In genomic region chr6:137490506-137490905, GRCh38 we compare ENCODE assay signal across 19 cellular contexts. TPM values are rescaled to one million over a fixed set of nuclear protein-coding genes. Genes with fewer than 3 reads are reported as not detected.
DNase-seq lines count a peak whose midpoint lies in the region; ATAC-seq and TF ChIP-seq lines count a peak whose summit lies in the region.
"Had no signal": no experiment of that assay in that cellular context is flagged by ENCODE, and none has a peak within 500 bp of the region (broad histone marks: within the 10 kb centered on the region; RNA-seq: fewer than 3 reads in every experiment).

No MANE protein-coding gene starts in this region.

- no peak overlapping the region for H3K4me2 ChIP-seq in neural progenitor cell

- intact Hi-C loops in activated CD4-positive, alpha-beta T cell treated with anti-CD3 and anti-CD28 coated beads, Interleukin-2, amount 10 ng/mL, durations not matched to agents 24 days and 14 days (cut with micrococcal nuclease) = loop anchor here (5.0 kb wide), 1 partner anchor 617 kb away; the partner anchor contains the start of gene PERP

- H3K36me3 ChIP-seq in neural progenitor cell = no peaks in the 10 kb centered on the region
- H3K36me3 ChIP-seq: Peyer's patch had no signal

- H3K4me3 Mint-ChIP-seq in activated CD4-positive, alpha-beta T cell treated with anti-CD3 and anti-CD28 coated beads, Interleukin-2, amount 10 ng/mL, durations not matched to agents 24 days and 14 days = no peak overlapping the region
- peak overlapping the region; percentile 84 for H3K4me3 Mint-ChIP-seq in WTC11
- peak overlapping the region; percentile 69 for H3K4me3 Mint-ChIP-seq in neural progenitor cell
- H3K4me3 Mint-ChIP-seq in T-cell = peak overlapping the region in 1 of 3 donors; percentile 70

- CTCF ChIA-PET in WTC11 (lab: Charles Lee) = interaction anchor here (0.9 kb wide), 1 partner anchor 176 kb away, joined by 3 read pairs; no protein-coding TSS in a partner anchor
- CTCF ChIA-PET in T-cell (lab: Charles Lee) = no interaction called here

- H3K4me1 ChIP-seq in neural progenitor cell = peaks cover 74% of the 10 kb centered on the region

- TF ChIP-seq CTCF in WTC11 (IDR thresholded peaks at IDR 0.05) (no peak), neural progenitor cell (IDR thresholded peaks at IDR 0.05) (no peak)

- H3K4me1 Mint-ChIP-seq in activated CD4-positive, alpha-beta T cell treated with anti-CD3 and anti-CD28 coated beads, Interleukin-2, amount 10 ng/mL, durations not matched to agents 24 days and 14 days = peaks cover 32% of the 10 kb centered on the region
- H3K4me1 Mint-ChIP-seq in WTC11 (peaks cover 76% of the 10 kb centered on the region), neural progenitor cell (peaks cover 57% of the 10 kb centered on the region), T-cell (peaks cover 48 to 58% (median 56%) of the 10 kb centered on the region in 3 donors)

- H3K27me3 Mint-ChIP-seq in activated CD4-positive, alpha-beta T cell treated with anti-CD3 and anti-CD28 coated beads, Interleukin-2, amount 10 ng/mL, durations not matched to agents 24 days and 14 days = peaks cover 91% of the 10 kb centered on the region
- H3K27me3 Mint-ChIP-seq in WTC11 (ENCODE audit: low read depth) (peaks cover 100% of the 10 kb centered on the region), neural progenitor cell (ENCODE audit: insufficient read depth, low read depth) (peaks cover 96% of the 10 kb centered on the region), T-cell (peaks cover 86 to 93% of the 10 kb centered on the region in 2 donors)

- H3K27ac ChIP-seq in neural progenitor cell = no peak overlapping the region
- H3K27ac ChIP-seq: Peyer's patch had no signal

- peak overlapping the region; percentile 41 for H3K27ac Mint-ChIP-seq in activated CD4-positive, alpha-beta T cell treated with anti-CD3 and anti-CD28 coated beads, Interleukin-2, amount 10 ng/mL, durations not matched to agents 24 days and 14 days
- no peak overlapping the region for H3K27ac Mint-ChIP-seq in WTC11
- no peak overlapping the region for H3K27ac Mint-ChIP-seq in neural progenitor cell
- H3K27ac Mint-ChIP-seq in T-cell = no peak overlapping the region

- H3K36me3 Mint-ChIP-seq in activated CD4-positive, alpha-beta T cell treated with anti-CD3 and anti-CD28 coated beads, Interleukin-2, amount 10 ng/mL, durations not matched to agents 24 days and 14 days (ENCODE audit: low read depth) = peaks cover 9% of the 10 kb centered on the region
- H3K36me3 Mint-ChIP-seq in WTC11 = no peaks in the 10 kb centered on the region
- no peaks in the 10 kb centered on the region for H3K36me3 Mint-ChIP-seq in neural progenitor cell
- peaks cover 2% of the 10 kb centered on the region for H3K36me3 Mint-ChIP-seq in T-cell

- H3K9me3 Mint-ChIP-seq in activated CD4-positive, alpha-beta T cell treated with anti-CD3 and anti-CD28 coated beads, Interleukin-2, amount 10 ng/mL, durations not matched to agents 24 days and 14 days = peaks cover 8% of the 10 kb centered on the region
- H3K9me3 Mint-ChIP-seq in WTC11 = no peaks in the 10 kb centered on the region
- peaks cover 3% of the 10 kb centered on the region for H3K9me3 Mint-ChIP-seq in neural progenitor cell
- no peaks in the 10 kb centered on the region for H3K9me3 Mint-ChIP-seq in T-cell

- peaks cover 96% of the 10 kb centered on the region for H4K20me1 ChIP-seq in neural progenitor cell (ENCODE audit: low read depth)

- no peak for ATAC-seq in WTC11
- no peak for ATAC-seq in T-cell (replicated peaks in 1 of 4)
- ATAC-seq: GM12878, K562, Right ventricle myocardium inferior had no signal

- H3K4me3 ChIP-seq in iPS-18c (ENCODE audit: insufficient read depth, low read depth, low read length) (peak overlapping the region; percentile 56; the same call in 1 of the 2 replicates), neural progenitor cell (no peak overlapping the region)
- H3K4me3 ChIP-seq: GM12878, K562, Peyer's patch had no signal

- H3K27me3 ChIP-seq in neural progenitor cell = peaks cover 100% of the 10 kb centered on the region

- peak; percentile 52 for DNase-seq in activated CD4-positive, alpha-beta T cell treated with anti-CD3 and anti-CD28 coated beads, Interleukin-2, amount 10 ng/mL, durations not matched to agents 24 days and 14 days
- DNase-seq in activated CD4-positive, alpha-beta T cell treated with anti-CD3 and anti-CD28 coated beads for 1 hour = no peak
- DNase-seq in WTC11 (ENCODE audit: low spot score) (no peak), neural progenitor cell (ENCODE audit: low spot score) (peak; percentile 8), T-cell (no peak), NCI-H2171 treated with DMSO at 0.1 percent for 48 hours (lab: John Stamatoyannopoulos, UW) (no peak)
- no peak for DNase-seq in activated effector memory CD4-positive, alpha-beta T cell treated with anti-CD3 and anti-CD28 coated beads, Interleukin-2, amount 50 U/mL, for 16 hours
- DNase-seq: 8988T; COR-L47; NCI-H1105; NCI-H2081; NCI-H446 treated with DMSO at 0.1 percent for 48 hours; NK-92 treated with Interleukin-12 subunit alpha and Interleukin-12 subunit beta, amount 100 ng/mL, for 24 hours; Peyer's patch had no signal

- H3K79me2 ChIP-seq in neural progenitor cell (ENCODE audit: low read depth) = no peaks in the 10 kb centered on the region

- H3K9ac ChIP-seq in neural progenitor cell = no peak overlapping the region

- H3K9me3 ChIP-seq in iPS-18c (ENCODE audit: control insufficient read depth, insufficient read depth, low read length) (peaks cover 2% of the 10 kb centered on the region), neural progenitor cell (ENCODE audit: low read depth) (no peaks in the 10 kb centered on the region)
- H3K9me3 ChIP-seq: Peyer's patch had no signal

- peaks cover 62% of the 10 kb centered on the region for H3F3A ChIP-seq in neural progenitor cell (ENCODE audit: low read depth)

- POLR2A ChIA-PET in WTC11 (lab: Charles Lee) = no interaction called here
- POLR2A ChIA-PET in T-cell (lab: Charles Lee) = no interaction called here

- H2AFZ ChIP-seq in neural progenitor cell (replicated peaks) = no peak overlapping the region

TF ChIP-seq in WTC11, 78 proteins besides CTCF, POLR2A, EP300 and RAD21:
- no peak for TF ChIP-seq RORB (CRISPR knock-in tag; IDR thresholded peaks at IDR 0.05)
- TF ChIP-seq ZNF232 (CRISPR knock-in tag; IDR thresholded peaks at IDR 0.05) = no peak
- TF ChIP-seq FOXP1 (CRISPR knock-in tag; IDR thresholded peaks at IDR 0.05; ENCODE audit: borderline replicate concordance) = no peak
- no peak for TF ChIP-seq AR (CRISPR knock-in tag; IDR thresholded peaks at IDR 0.05)
- TF ChIP-seq ZSCAN18 (CRISPR knock-in tag; IDR thresholded peaks at IDR 0.05) = no peak
- TF ChIP-seq MLX (CRISPR knock-in tag; IDR thresholded peaks at IDR 0.05) = no peak

RNA-seq across cellular contexts. Expression of gene OLIG3, which starts 3.7 kb away (rescaled TPM):
- total RNA-seq in activated CD4-positive, alpha-beta T cell treated with anti-CD3 and anti-CD28 coated beads, Interleukin-2, amount 10 ng/mL, durations not matched to agents 24 days and 14 days = not detected in 2 replicates
- total RNA-seq in WTC11 (2021) = 1.8 to 5.4 TPM (median 2.2 TPM) in 3 replicates
- not detected in 2 replicates for total RNA-seq in neural progenitor cell (ENCODE audit: low replicate concordance)
- total RNA-seq in T-cell = not detected
- total RNA-seq: GM12878, H4, K562, Peyer's patch, Right ventricle myocardium inferior had no signal

Comparison
In these comparisons a context has a peak if more than half of its experiments do, and no peak if none do; other contexts are left out.
1. DNase-seq: peak in activated CD4-positive, alpha-beta T cell treated with anti-CD3 and anti-CD28 coated beads, Interleukin-2, amount 10 ng/mL, durations not matched to agents 24 days and 14 days (single experiment) and neural progenitor cell (single experiment); none in activated CD4-positive, alpha-beta T cell treated with anti-CD3 and anti-CD28 coated beads for 1 hour (single experiment), WTC11 (single experiment), activated effector memory CD4-positive, alpha-beta T cell treated with anti-CD3 and anti-CD28 coated beads, Interleukin-2, amount 50 U/mL, for 16 hours (single experiment), T-cell (0 of 34) and NCI-H2171 treated with DMSO at 0.1 percent for 48 hours (single experiment).